ENCODE assay signal across 11 cellular contexts in genomic region chr6:43951063-43951755, GRCh38.
A peak's percentile ranks its signal among the peaks of the same experiment; 100 is the strongest.
DNase-seq lines count a peak whose midpoint lies in the region; ATAC-seq, FAIRE-seq and TF ChIP-seq lines count a peak whose summit lies in the region.
"Had no signal": no experiment of that assay in that cellular context is flagged by ENCODE, and none has a peak within 500 bp of the region (broad histone marks: within the 10 kb centered on the region; RNA-seq: fewer than 3 reads in every experiment).

No MANE protein-coding gene starts in this region.

- peaks cover 35% of the 10 kb centered on the region for H3K4me1 Mint-ChIP-seq in astrocyte (ENCODE audit: low read depth, unreplicated experiment)

- H3K4me3 Mint-ChIP-seq in astrocyte (ENCODE audit: unreplicated experiment) = peak overlapping the region; percentile 8
- H3K4me3 Mint-ChIP-seq: stimulated activated naive CD8-positive, alpha-beta T cell treated with anti-CD3 and anti-CD28 coated beads, Interleukin-15, Interleukin-2, amounts not matched to agents 100 ng/mL and 50 ng/mL, for 24 hours had no signal

- no peak for TF ChIP-seq POLR2A in upper lobe of left lung (IDR thresholded peaks at IDR 0.05)

- no peak for TF ChIP-seq EP300 in upper lobe of left lung (IDR thresholded peaks at IDR 0.05)

- H3K4me2 ChIP-seq in DND-41 (ENCODE audit: insufficient read depth, low read length) = no peak overlapping the region
- H3K4me2 ChIP-seq in astrocyte (ENCODE audit: low read length) = no peak overlapping the region
- H3K4me2 ChIP-seq: KMS-11 had no signal

- H3K9me3 ChIP-seq in DND-41 (ENCODE audit: insufficient read depth, low read length, severe bottlenecking) = no peaks in the 10 kb centered on the region
- no peaks in the 10 kb centered on the region for H3K9me3 ChIP-seq in astrocyte (ENCODE audit: insufficient read depth, low read depth, low read length)
- H3K9me3 ChIP-seq in upper lobe of left lung = peaks cover 0 to 2% (median 0%) of the 10 kb centered on the region in 4 donors

- H3K4me3 ChIP-seq in DND-41 (ENCODE audit: low read depth in 1 of 2, low read length in 2 of 2) (no peak overlapping the region), LNCaP clone FGC (ENCODE audit: low read depth, low read length) (no peak overlapping the region), astrocyte (ENCODE audit: insufficient read depth, low read depth, low read length) (no peak overlapping the region), upper lobe of left lung (no peak overlapping the region)

- peaks cover under 1% of the 10 kb centered on the region for H3K36me3 Mint-ChIP-seq in astrocyte (ENCODE audit: low read depth, unreplicated experiment)

- H3K9me3 Mint-ChIP-seq in astrocyte (ENCODE audit: unreplicated experiment) = peaks cover 7% of the 10 kb centered on the region

- H3K4me1 ChIP-seq in DND-41 (ENCODE audit: insufficient read depth, low read length) (no peaks in the 10 kb centered on the region), astrocyte (ENCODE audit: insufficient read depth, low read length) (peaks cover 13% of the 10 kb centered on the region), upper lobe of left lung (no peaks in the 10 kb centered on the region)

- H3K27ac ChIP-seq in DND-41 (ENCODE audit: low read length) (no peak overlapping the region), astrocyte (ENCODE audit: low read depth, low read length) (no peak overlapping the region), upper lobe of left lung (no peak overlapping the region)
- H3K27ac ChIP-seq: epithelial cell of prostate, KMS-11 had no signal

- 63% methylated on average over 5 of the region's 5 CpGs; no CpG with 5 or more reads in 1 of the 2 donors for WGBS in upper lobe of left lung, 2 donors

- peak; percentile 68 for ATAC-seq in DND-41 (ENCODE audit: insufficient read depth, low read depth)
- peak; percentile 61 to 76 for ATAC-seq in upper lobe of left lung (ENCODE audit: low FRiP score in 2 of 2)
- no peak for ATAC-seq in GM21367 (IDR thresholded peaks at IDR 0.05; ENCODE audit: unreplicated experiment)

- no peaks in the 10 kb centered on the region for H3K36me3 ChIP-seq in DND-41 (ENCODE audit: insufficient read depth, low read length)
- H3K36me3 ChIP-seq in astrocyte (ENCODE audit: insufficient read depth, low read length) = no peaks in the 10 kb centered on the region
- H3K36me3 ChIP-seq in upper lobe of left lung = no peaks in the 10 kb centered on the region

- H3K79me2 ChIP-seq in DND-41 (ENCODE audit: insufficient read depth, low read length) = no peaks in the 10 kb centered on the region
- H3K79me2 ChIP-seq in astrocyte (ENCODE audit: insufficient read depth, low read length) = no peaks in the 10 kb centered on the region

- no peaks in the 10 kb centered on the region for H4K20me1 ChIP-seq in DND-41 (ENCODE audit: insufficient read depth, low read length)
- no peaks in the 10 kb centered on the region for H4K20me1 ChIP-seq in astrocyte (ENCODE audit: insufficient read depth, low read length)

- peaks cover 6% of the 10 kb centered on the region for H3K27me3 ChIP-seq in DND-41 (ENCODE audit: insufficient read depth, low read length, poor library complexity)
- H3K27me3 ChIP-seq in astrocyte (ENCODE audit: insufficient read depth, low read length) = no peaks in the 10 kb centered on the region
- H3K27me3 ChIP-seq in upper lobe of left lung = no peaks in the 10 kb centered on the region

- DNase-seq in DND-41 (peak; percentile 43), LNCaP clone FGC (ENCODE audit: low read depth) (no peak), astrocyte (ENCODE audit: low read depth) (no peak), islet precursor cell (peak; percentile 92), upper lobe of left lung (peak; percentile 69 to 89), cerebellum (ENCODE audit: low spot score) (no peak), COLO829 (ENCODE audit: low spot score) (no peak)

- H2AFZ ChIP-seq in DND-41 (ENCODE audit: low read depth, low read length) = no peak overlapping the region
- no peak overlapping the region for H2AFZ ChIP-seq in astrocyte (ENCODE audit: low read depth, low read length)

- FAIRE-seq in astrocyte (lab: Jason Lieb, UNC) = no peak

- H3K9ac ChIP-seq in DND-41 (ENCODE audit: low read depth, low read length) (no peak overlapping the region), astrocyte (ENCODE audit: low read length) (no peak overlapping the region)
- H3K9ac ChIP-seq: KMS-11 had no signal

- H3K27me3 Mint-ChIP-seq in astrocyte (ENCODE audit: low read depth, unreplicated experiment) = peaks cover 17% of the 10 kb centered on the region

- TF ChIP-seq CTCF in DND-41 (IDR thresholded peaks at IDR 0.05; ENCODE audit: borderline replicate concordance, extremely low read depth, low read length, poor library complexity, severe bottlenecking) = peak; percentile 23
- TF ChIP-seq CTCF in LNCaP clone FGC (IDR thresholded peaks at IDR 0.05; ENCODE audit: control insufficient read depth, extremely low read depth, insufficient read depth) = peak; percentile 69
- TF ChIP-seq CTCF in astrocyte (IDR thresholded peaks at IDR 0.05; ENCODE audit: insufficient read depth, low read depth, low read length) = peak; percentile 9
- TF ChIP-seq CTCF in upper lobe of left lung (IDR thresholded peaks at IDR 0.05) = peak; percentile 23 to 74 (median 60)

- peak overlapping the region; percentile 18 for H3K27ac Mint-ChIP-seq in astrocyte (ENCODE audit: unreplicated experiment)
- H3K27ac Mint-ChIP-seq: stimulated activated naive CD8-positive, alpha-beta T cell treated with anti-CD3 and anti-CD28 coated beads, Interleukin-15, Interleukin-2, amounts not matched to agents 100 ng/mL and 50 ng/mL, for 24 hours had no signal

Comparison
In these comparisons a context has a peak if more than half of its experiments do, and no peak if none do; other contexts are left out.
1. DNase-seq: peak in DND-41 (single experiment), islet precursor cell (single experiment) and upper lobe of left lung (2 of 2); none in LNCaP clone FGC (single experiment), astrocyte (single experiment), cerebellum (single experiment) and COLO829 (single experiment).
2. CTCF ChIP-seq: peak in every context shown above with its lines; median percentile 69 in LNCaP clone FGC; 60 in upper lobe of left lung; 23 in DND-41; 9 in astrocyte.